Comparison of ENCODE assay signal across 21 cellular contexts in the genomic region with DNA sequence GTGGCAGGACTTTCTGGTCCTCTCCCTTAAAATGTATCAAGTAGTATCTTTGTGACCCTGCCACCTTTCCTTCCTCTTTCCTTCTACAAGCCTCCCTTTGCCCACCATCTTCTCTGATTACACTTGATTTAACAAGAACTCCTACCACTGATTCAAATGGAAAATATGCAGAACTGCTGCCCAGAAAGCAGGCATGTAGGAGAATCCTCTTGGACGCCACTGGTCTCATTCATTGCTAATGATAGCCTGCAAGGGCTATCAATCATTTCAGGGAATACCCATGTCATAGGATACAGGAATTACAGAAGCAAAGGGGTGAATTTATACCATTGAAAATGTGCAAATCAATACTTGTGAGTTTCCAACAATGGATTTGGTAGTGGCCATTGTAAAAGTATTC.
DNase-seq lines count a peak whose midpoint lies in the region; ATAC-seq, FAIRE-seq and TF ChIP-seq lines count a peak whose summit lies in the region.
"Had no signal": no experiment of that assay in that cellular context is flagged by ENCODE, and none has a peak within 500 bp of the region (broad histone marks: within the 10 kb centered on the region; RNA-seq: fewer than 3 reads in every experiment).

No MANE protein-coding gene starts in this region.

- ATAC-seq in left ventricle myocardium superior: peak; percentile 62
- no peak for ATAC-seq in right cardiac atrium
- ATAC-seq: CD8-positive, alpha-beta T cell; SK-N-SH treated with all-trans-retinoic acid at 6 μM for 48 hours had no signal

- peak; percentile 29 for FAIRE-seq in astrocyte (lab: Jason Lieb, UNC)
- FAIRE-seq: D721Med had no signal

- CTCF ChIA-PET in CD8-positive, alpha-beta memory T cell (lab: Charles Lee): no interaction called here

- intact Hi-C loops in left ventricle myocardium superior (cut with micrococcal nuclease): no loop called here
- intact Hi-C loops in right cardiac atrium (cut with DNase I): no loop called here

- H3K36me3 ChIP-seq in astrocyte (ENCODE audit: insufficient read depth, low read length): no peaks in the 10 kb centered on the region
- no peaks in the 10 kb centered on the region for H3K36me3 ChIP-seq in CD8-positive, alpha-beta memory T cell (ENCODE audit: insufficient read depth, low read length)
- H3K36me3 ChIP-seq: BLaER1 had no signal

- TF ChIP-seq CTCF in astrocyte (IDR thresholded peaks at IDR 0.05; ENCODE audit: insufficient read depth, low read depth, low read length): no peak

- no peaks in the 10 kb centered on the region for H3K4me1 Mint-ChIP-seq in astrocyte (ENCODE audit: low read depth, unreplicated experiment)
- H3K4me1 Mint-ChIP-seq in CD8-positive, alpha-beta memory T cell: no peaks in the 10 kb centered on the region
- H3K4me1 Mint-ChIP-seq: IgD-negative memory B cell had no signal

- H3K4me1 ChIP-seq in right cardiac atrium (ENCODE audit: control insufficient read depth, insufficient read depth, low read length): no peaks in the 10 kb centered on the region
- no peaks in the 10 kb centered on the region for H3K4me1 ChIP-seq in astrocyte (ENCODE audit: insufficient read depth, low read length)
- H3K4me1 ChIP-seq in CD8-positive, alpha-beta memory T cell (ENCODE audit: insufficient read depth, low read length): no peaks in the 10 kb centered on the region
- H3K4me1 ChIP-seq: BLaER1 had no signal

- H3K27ac Mint-ChIP-seq in astrocyte (ENCODE audit: unreplicated experiment): no peak overlapping the region
- H3K27ac Mint-ChIP-seq in CD8-positive, alpha-beta memory T cell: no peak overlapping the region
- H3K27ac Mint-ChIP-seq: CD8-positive, alpha-beta T cell; H9; IgD-negative memory B cell had no signal

- H3K9me3 ChIP-seq in right cardiac atrium (ENCODE audit: control insufficient read depth, low read length): no peaks in the 10 kb centered on the region
- no peaks in the 10 kb centered on the region for H3K9me3 ChIP-seq in astrocyte (ENCODE audit: insufficient read depth, low read depth, low read length)
- no peaks in the 10 kb centered on the region for H3K9me3 ChIP-seq in CD8-positive, alpha-beta memory T cell (ENCODE audit: low read length)
- H3K9me3 ChIP-seq: BLaER1 had no signal

- H3K36me3 Mint-ChIP-seq in astrocyte (ENCODE audit: low read depth, unreplicated experiment): no peaks in the 10 kb centered on the region
- no peaks in the 10 kb centered on the region for H3K36me3 Mint-ChIP-seq in CD8-positive, alpha-beta memory T cell
- H3K36me3 Mint-ChIP-seq: CD8-positive, alpha-beta T cell; IgD-negative memory B cell had no signal

- H4K20me1 ChIP-seq in astrocyte (ENCODE audit: insufficient read depth, low read length): no peaks in the 10 kb centered on the region
- H4K20me1 ChIP-seq: BLaER1 had no signal

- H3K27me3 Mint-ChIP-seq in astrocyte (ENCODE audit: low read depth, unreplicated experiment): no peaks in the 10 kb centered on the region
- no peaks in the 10 kb centered on the region for H3K27me3 Mint-ChIP-seq in CD8-positive, alpha-beta memory T cell
- H3K27me3 Mint-ChIP-seq: IgD-negative memory B cell had no signal

- H3K4me2 ChIP-seq in astrocyte (ENCODE audit: low read length): no peak overlapping the region
- H3K4me2 ChIP-seq: BLaER1 had no signal

- H3K9me3 Mint-ChIP-seq in astrocyte (ENCODE audit: unreplicated experiment): no peaks in the 10 kb centered on the region
- H3K9me3 Mint-ChIP-seq in CD8-positive, alpha-beta memory T cell: peaks cover 0 to 6% (median 0%) of the 10 kb centered on the region in 5 donors

- H3K27me3 ChIP-seq in right cardiac atrium (ENCODE audit: control insufficient read depth, insufficient read depth) (no peaks in the 10 kb centered on the region), astrocyte (ENCODE audit: insufficient read depth, low read length) (no peaks in the 10 kb centered on the region)
- H3K27me3 ChIP-seq in CD8-positive, alpha-beta memory T cell (ENCODE audit: insufficient read depth, low read length, poor library complexity, severe bottlenecking): no peaks in the 10 kb centered on the region
- H3K27me3 ChIP-seq: BLaER1 had no signal

- H3K4me3 Mint-ChIP-seq in astrocyte (ENCODE audit: unreplicated experiment): no peak overlapping the region
- H3K4me3 Mint-ChIP-seq in CD8-positive, alpha-beta memory T cell: no peak overlapping the region
- H3K4me3 Mint-ChIP-seq: CD8-positive, alpha-beta T cell; H9; IgD-negative memory B cell had no signal

- WGBS in right cardiac atrium: 20% methylated on average over 1 of the region's 1 CpG

- DNase-seq in left ventricle myocardium superior (no peak), right cardiac atrium (no peak), astrocyte (ENCODE audit: low read depth) (peak; percentile 34), iris pigment epithelial cell (ENCODE audit: low read depth) (peak; percentile 35), NCI-H2196 (lab: John Stamatoyannopoulos, UW; ENCODE audit: unreplicated experiment) (no peak), NCI-H2171 treated with DMSO at 0.1 percent for 48 hours (lab: John Stamatoyannopoulos, UW) (no peak)
- DNase-seq in CD8-positive, alpha-beta memory T cell: no peak
- DNase-seq: CD8-positive, alpha-beta T cell; DMS79; H9; Karpas-422; NCI-H1436; NCI-H2029 treated with DMSO at 0.1 percent for 48 hours; NCI-H524; NCI-H82; OCI-M1; SIG-M5 had no signal

- H3K4me3 ChIP-seq in right cardiac atrium (ENCODE audit: low read length) (no peak overlapping the region), astrocyte (ENCODE audit: insufficient read depth, low read depth, low read length) (no peak overlapping the region)
- H3K4me3 ChIP-seq in CD8-positive, alpha-beta memory T cell (ENCODE audit: low read length): no peak overlapping the region
- H3K4me3 ChIP-seq: BLaER1 had no signal

- H3K79me2 ChIP-seq in astrocyte (ENCODE audit: insufficient read depth, low read length): no peaks in the 10 kb centered on the region

- no peak overlapping the region for H2AFZ ChIP-seq in astrocyte (ENCODE audit: low read depth, low read length)

- no peak overlapping the region for H3K9ac ChIP-seq in astrocyte (ENCODE audit: low read length)
- H3K9ac ChIP-seq: BLaER1 had no signal

- H3K27ac ChIP-seq in right cardiac atrium (ENCODE audit: low read length) (no peak overlapping the region), astrocyte (ENCODE audit: low read depth, low read length) (no peak overlapping the region)
- H3K27ac ChIP-seq in CD8-positive, alpha-beta memory T cell (ENCODE audit: low read depth, low read length): no peak overlapping the region
- H3K27ac ChIP-seq: BLaER1 had no signal

- POLR2A ChIA-PET in CD8-positive, alpha-beta memory T cell (lab: Charles Lee): no interaction called here

Comparison
In these comparisons a context has a peak if more than half of its experiments do, and no peak if none do; other contexts are left out.
1. DNase-seq: peak in astrocyte (single experiment) and iris pigment epithelial cell (single experiment); none in left ventricle myocardium superior (single experiment), right cardiac atrium (0 of 3), NCI-H2196 (single experiment), NCI-H2171 treated with DMSO at 0.1 percent for 48 hours (single experiment) and CD8-positive, alpha-beta memory T cell (0 of 5).